In the genomic region with DNA sequence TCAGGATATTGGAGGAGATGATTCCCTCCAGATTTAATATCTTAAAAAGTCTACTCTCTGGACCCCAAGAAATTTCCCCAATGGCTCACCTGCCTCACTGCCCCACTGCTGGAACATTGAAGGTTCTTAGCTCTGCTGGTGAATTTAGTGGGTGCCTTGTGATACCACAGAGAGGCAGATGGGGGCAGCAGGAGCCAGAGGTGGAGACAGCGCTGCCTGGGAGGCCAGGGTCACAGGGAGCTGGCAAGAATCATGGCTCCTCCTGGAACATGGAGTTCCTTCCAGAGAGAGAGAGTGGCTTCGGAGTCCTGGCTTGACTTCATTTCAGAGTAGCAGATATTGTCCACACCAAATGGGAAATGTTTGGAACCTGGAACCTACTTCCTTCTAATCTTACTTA, we compare ENCODE assay signal across 1 cellular context.
A peak's percentile ranks its signal among the peaks of the same experiment; 100 is the strongest.
TF ChIP-seq lines count a peak whose summit lies in the region.

No MANE protein-coding gene starts in this region.

TF ChIP-seq in GM12878, 131 proteins besides CTCF, POLR2A, EP300 and RAD21 (continued from another document):
- TF ChIP-seq, protein P1, sequence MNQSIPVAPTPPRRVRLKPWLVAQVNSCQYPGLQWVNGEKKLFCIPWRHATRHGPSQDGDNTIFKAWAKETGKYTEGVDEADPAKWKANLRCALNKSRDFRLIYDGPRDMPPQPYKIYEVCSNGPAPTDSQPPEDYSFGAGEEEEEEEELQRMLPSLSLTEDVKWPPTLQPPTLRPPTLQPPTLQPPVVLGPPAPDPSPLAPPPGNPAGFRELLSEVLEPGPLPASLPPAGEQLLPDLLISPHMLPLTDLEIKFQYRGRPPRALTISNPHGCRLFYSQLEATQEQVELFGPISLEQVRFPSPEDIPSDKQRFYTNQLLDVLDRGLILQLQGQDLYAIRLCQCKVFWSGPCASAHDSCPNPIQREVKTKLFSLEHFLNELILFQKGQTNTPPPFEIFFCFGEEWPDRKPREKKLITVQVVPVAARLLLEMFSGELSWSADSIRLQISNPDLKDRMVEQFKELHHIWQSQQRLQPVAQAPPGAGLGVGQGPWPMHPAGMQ (IDR thresholded peaks at IDR 0.05; ENCODE audit: borderline replicate concordance) = no peak
- TF ChIP-seq TCF12 (IDR thresholded peaks at IDR 0.05; ENCODE audit: low read depth, low read length) (no peak), BMI1 (IDR thresholded peaks at IDR 0.05; ENCODE audit: borderline replicate concordance) (no peak), RB1 (IDR thresholded peaks at IDR 0.05; ENCODE audit: borderline replicate concordance) (0 out of 2 replicates have a peak, but pooled peaks have one; percentile 30), SMC3 (IDR thresholded peaks at IDR 0.05; ENCODE audit: borderline replicate concordance, low read length) (peak; percentile 80), BHLHE40 (IDR thresholded peaks at IDR 0.05; ENCODE audit: borderline replicate concordance in 1 of 2, low read depth in 2 of 2, low read length in 1 of 2) (no peak), SUZ12 (IDR thresholded peaks at IDR 0.05; ENCODE audit: unreplicated experiment) (no peak), WRNIP1 (IDR thresholded peaks at IDR 0.05; ENCODE audit: borderline replicate concordance, low read depth, low read length) (no peak)
